23 cellular contexts compared by ENCODE assay signal in genomic region chr6:115634899-115635298, GRCh38.
DNase-seq lines count a peak whose midpoint lies in the region; ATAC-seq and TF ChIP-seq lines count a peak whose summit lies in the region.
"Had no signal": no experiment of that assay in that cellular context is flagged by ENCODE, and none has a peak within 500 bp of the region (broad histone marks: within the 10 kb centered on the region; RNA-seq: fewer than 3 reads in every experiment).

No MANE protein-coding gene starts in this region.

- TF ChIP-seq CTCF in VCaP (conservative IDR thresholded peaks at IDR 0.05) (peak; percentile 47), left lung (IDR thresholded peaks at IDR 0.05) (no peak)

- H3K27me3 ChIP-seq in left lung, result no peaks in the 10 kb centered on the region
- H3K27me3 ChIP-seq: BLaER1 treated with 17β-estradiol and CSF1 and Interleukin-3, amounts not matched to agents 10 nM and 100 nM; SJSA1 had no signal

- no peaks in the 10 kb centered on the region for H3K4me1 ChIP-seq in left lung
- H3K4me1 ChIP-seq: SJSA1 had no signal

- ATAC-seq in left lung, result peak; percentile 71
- ATAC-seq: GM23338, K562, PC-3, Right ventricle myocardium inferior had no signal

- no peak overlapping the region for H3K27ac ChIP-seq in VCaP
- no peak overlapping the region for H3K27ac ChIP-seq in left lung
- H3K27ac ChIP-seq: BLaER1 treated with 17β-estradiol and CSF1 and Interleukin-3, amounts not matched to agents 10 nM and 100 nM; SJSA1 had no signal

- peak; percentile 5 for DNase-seq in NCI-H82 (lab: John Stamatoyannopoulos, UW)
- no peak for DNase-seq in NCI-H82 treated with DMSO at 0.1 percent for 48 hours (lab: John Stamatoyannopoulos, UW; ENCODE audit: unreplicated experiment)
- no peak for DNase-seq in left lung
- DNase-seq in superior temporal gyrus (ENCODE audit: extremely low spot score), result no peak
- DNase-seq in activated effector memory CD4-positive, alpha-beta T cell treated with Interleukin-2 at 50 U/mL for 16 hours, result no peak
- DNase-seq in NCI-H748 treated with DMSO at 0.1 percent for 48 hours (lab: John Stamatoyannopoulos, UW), result no peak
- DNase-seq: CD4-positive, alpha-beta T cell; H9; Kasumi-1; MV-4-11; NCI-H1105; NCI-H1436 treated with DMSO at 0.1 percent for 48 hours; NCI-H187 treated with DMSO at 0.1 percent for 48 hours; NCI-H446; NCI-H524 treated with DMSO at 0.1 percent for 48 hours; NK-92 treated with Interleukin-12 subunit alpha and Interleukin-12 subunit beta, amount 100 ng/mL, for 24 hours; PC-3 had no signal

- H3K4me3 ChIP-seq in left lung, result no peak overlapping the region
- H3K4me3 ChIP-seq: BLaER1 treated with 17β-estradiol and CSF1 and Interleukin-3, amounts not matched to agents 10 nM and 100 nM; GM23338; K562; SJSA1 had no signal

- intact Hi-C loops in left lung (cut with DNase I), result no loop called here

- no peaks in the 10 kb centered on the region for H3K36me3 ChIP-seq in left lung
- H3K36me3 ChIP-seq: BLaER1 treated with 17β-estradiol and CSF1 and Interleukin-3, amounts not matched to agents 10 nM and 100 nM; SJSA1 had no signal

- no peaks in the 10 kb centered on the region for H3K9me3 ChIP-seq in left lung
- H3K9me3 ChIP-seq: BLaER1 treated with 17β-estradiol and CSF1 and Interleukin-3, amounts not matched to agents 10 nM and 100 nM; SJSA1 had no signal
